Comparison of ENCODE assay signal across 1 cellular context in the genomic region with DNA sequence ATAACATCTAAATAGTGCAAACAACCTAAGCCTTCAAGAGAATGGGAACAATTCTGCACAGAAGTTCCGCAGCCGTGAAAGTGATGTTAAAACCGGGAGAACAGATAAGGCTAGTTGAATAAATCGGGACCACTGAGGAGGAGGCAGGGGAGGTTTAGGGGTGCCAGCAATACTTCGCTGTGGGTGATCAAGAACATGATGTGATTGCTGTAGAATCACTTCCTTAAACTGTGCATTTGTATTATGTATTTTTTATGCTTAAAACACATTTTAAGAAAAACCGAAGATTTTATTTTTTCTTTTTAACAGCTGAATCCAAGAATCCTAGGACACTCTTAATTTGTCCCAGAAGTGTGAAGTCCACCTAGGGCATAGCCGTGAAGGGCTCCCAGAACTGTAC.
TF ChIP-seq lines count a peak whose summit lies in the region.

No MANE protein-coding gene starts in this region.

TF ChIP-seq in IMR-90, 13 proteins besides CTCF, POLR2A, EP300 and RAD21 (continued from another document):
- TF ChIP-seq CEBPB (IDR thresholded peaks at IDR 0.05; ENCODE audit: low read depth, low read length): no peak
- no peak for TF ChIP-seq RCOR1 (IDR thresholded peaks at IDR 0.05; ENCODE audit: insufficient replicate concordance, low read length)
- no peak for TF ChIP-seq MAZ (IDR thresholded peaks at IDR 0.05; ENCODE audit: borderline replicate concordance, low read depth, low read length)
- no peak for TF ChIP-seq MXI1 (IDR thresholded peaks at IDR 0.05; ENCODE audit: borderline replicate concordance, low read depth, low read length)
- TF ChIP-seq, protein P1, sequence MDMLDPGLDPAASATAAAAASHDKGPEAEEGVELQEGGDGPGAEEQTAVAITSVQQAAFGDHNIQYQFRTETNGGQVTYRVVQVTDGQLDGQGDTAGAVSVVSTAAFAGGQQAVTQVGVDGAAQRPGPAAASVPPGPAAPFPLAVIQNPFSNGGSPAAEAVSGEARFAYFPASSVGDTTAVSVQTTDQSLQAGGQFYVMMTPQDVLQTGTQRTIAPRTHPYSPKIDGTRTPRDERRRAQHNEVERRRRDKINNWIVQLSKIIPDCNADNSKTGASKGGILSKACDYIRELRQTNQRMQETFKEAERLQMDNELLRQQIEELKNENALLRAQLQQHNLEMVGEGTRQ (IDR thresholded peaks at IDR 0.05; ENCODE audit: low read depth, low read length): no peak
TF ChIP-seq in IMR-90: peak in this region for 0.
